In genomic region chr14:63220526-63220925, GRCh38 we compare ENCODE assay signal across 21 cellular contexts. TPM values are rescaled to one million over a fixed set of nuclear protein-coding genes. Genes with fewer than 3 reads are reported as not detected.
DNase-seq lines count a peak whose midpoint lies in the region; TF ChIP-seq lines count a peak whose summit lies in the region.
"Had no signal": no experiment of that assay in that cellular context is flagged by ENCODE, and none has a peak within 500 bp of the region (broad histone marks: within the 10 kb centered on the region; RNA-seq: fewer than 3 reads in every experiment).

No MANE protein-coding gene starts in this region.

- TF ChIP-seq CTCF in H9 (conservative IDR thresholded peaks at IDR 0.05) = no peak

- H3K4me3 Mint-ChIP-seq in H9 = no peak overlapping the region
- H3K4me3 Mint-ChIP-seq: CD14-positive monocyte; CD4-positive, alpha-beta memory T cell; CD8-positive, alpha-beta memory T cell had no signal

- H3K79me2 ChIP-seq in H9 (ENCODE audit: insufficient read depth, low read length) = no peaks in the 10 kb centered on the region

- no peaks in the 10 kb centered on the region for H3K27me3 ChIP-seq in H9 (ENCODE audit: insufficient read depth, low read length)
- no peaks in the 10 kb centered on the region for H3K27me3 ChIP-seq in rectal smooth muscle tissue (ENCODE audit: control insufficient read depth, insufficient read depth, low read length)
- H3K27me3 ChIP-seq: BE2C, BLaER1 had no signal

- H3K79me1 ChIP-seq in H9 (ENCODE audit: insufficient read depth, low read depth, low read length, poor library complexity, severe bottlenecking) = no peaks in the 10 kb centered on the region

- no peaks in the 10 kb centered on the region; the same call in 1 of the 2 replicates for H3K4me1 ChIP-seq in H9 (ENCODE audit: insufficient read depth, low read length)
- peaks cover 5% of the 10 kb centered on the region for H3K4me1 ChIP-seq in rectal smooth muscle tissue (ENCODE audit: control insufficient read depth, insufficient read depth, low read length)
- H3K4me1 ChIP-seq: BE2C, BLaER1 had no signal

- H3T11ph ChIP-seq in H9 (ENCODE audit: low read length) = no peak overlapping the region

- H2BK5ac ChIP-seq in H9 (ENCODE audit: insufficient read length, low read length) = no peak overlapping the region

- no peak overlapping the region for H4K91ac ChIP-seq in H9 (ENCODE audit: insufficient read length, low read depth, low read length)

- no peak overlapping the region for H3K4ac ChIP-seq in H9 (ENCODE audit: low read depth, low read length)

- no peak overlapping the region for H3K18ac ChIP-seq in H9 (ENCODE audit: insufficient read length, low read depth, low read length)

- no peak overlapping the region for H3K9ac ChIP-seq in H9 (ENCODE audit: extremely low read depth, insufficient read length, low read length)
- no peak overlapping the region for H3K9ac ChIP-seq in rectal smooth muscle tissue (ENCODE audit: low read length)
- H3K9ac ChIP-seq: BLaER1 had no signal

- no peak overlapping the region for H3K23ac ChIP-seq in H9 (ENCODE audit: insufficient read length, low read depth, low read length)

- no peak overlapping the region for H3K14ac ChIP-seq in H9 (ENCODE audit: insufficient read depth, low read length)

- peaks cover 4 to 8% of the 10 kb centered on the region in 2 experiments for H3K4me1 Mint-ChIP-seq in H9
- H3K4me1 Mint-ChIP-seq: CD14-positive monocyte; CD4-positive, alpha-beta memory T cell; CD8-positive, alpha-beta memory T cell had no signal

- peak overlapping the region in 2 of 3 experiments; percentile 19 to 78; a peak in 4 of 7 replicates for H3K27ac Mint-ChIP-seq in H9
- H3K27ac Mint-ChIP-seq: CD14-positive monocyte; CD4-positive, alpha-beta memory T cell; CD4-positive, CD25-positive, alpha-beta regulatory T cell; CD8-positive, alpha-beta memory T cell had no signal

- no peaks in the 10 kb centered on the region for H3K9me3 Mint-ChIP-seq in H9

- H4K5ac ChIP-seq in H9 (ENCODE audit: insufficient read length, low read depth, low read length) = no peak overlapping the region

- no peaks in the 10 kb centered on the region for H4K20me1 ChIP-seq in H9 (ENCODE audit: control insufficient read depth, insufficient read depth, insufficient read length)
- H4K20me1 ChIP-seq: BLaER1 had no signal

- no peak overlapping the region for H4K8ac ChIP-seq in H9 (replicated peaks; ENCODE audit: insufficient read length, low read depth, low read length)

- no peak overlapping the region for H3K4me3 ChIP-seq in rectal smooth muscle tissue (ENCODE audit: low read length)
- H3K4me3 ChIP-seq: BLaER1 had no signal

- H3K23me2 ChIP-seq in H9 (ENCODE audit: insufficient read length, low read depth, low read length, poor library complexity, severe bottlenecking) = no peaks in the 10 kb centered on the region

- no peak overlapping the region for H3K4me2 ChIP-seq in H9 (ENCODE audit: insufficient read depth, insufficient read length, low read length)
- H3K4me2 ChIP-seq: BLaER1 had no signal

- H3K36me3 ChIP-seq in rectal smooth muscle tissue (ENCODE audit: control insufficient read depth, insufficient read depth, low read length) = no peaks in the 10 kb centered on the region
- H3K36me3 ChIP-seq: BE2C, BLaER1 had no signal

- H2BK15ac ChIP-seq in H9 (ENCODE audit: low read depth, low read length) = no peak overlapping the region

- H2BK120ac ChIP-seq in H9 (ENCODE audit: low read depth, low read length, poor library complexity, severe bottlenecking) = no peak overlapping the region

- H3K56ac ChIP-seq in H9 (ENCODE audit: insufficient read length, low read depth, low read length) = no peak overlapping the region

- H2AK5ac ChIP-seq in H9 (ENCODE audit: insufficient read length, low read length) = no peak overlapping the region

- no CpG with 5 or more reads among the region's 3 CpGs for WGBS in H9 (ENCODE audit: extremely low coverage, insufficient read length, low lambda C conversion rate)

- H3K9me3 ChIP-seq in H9 (ENCODE audit: control insufficient read depth, low read depth, low read length) = no peaks in the 10 kb centered on the region
- H3K9me3 ChIP-seq: BE2C, BLaER1 had no signal

- H3K27me3 Mint-ChIP-seq in H9 (ENCODE audit: low read depth) = no peaks in the 10 kb centered on the region

- no peak overlapping the region for H2BK12ac ChIP-seq in H9 (ENCODE audit: insufficient read length, low read depth, low read length)

- no peak for DNase-seq in H9
- no peak for DNase-seq in SKM-1 (lab: John Stamatoyannopoulos, UW; ENCODE audit: unreplicated experiment)
- DNase-seq in LoVo (ENCODE audit: low spot score) = no peak
- DNase-seq in HUDEP-2 (lab: John Stamatoyannopoulos, UW; ENCODE audit: unreplicated experiment in 76 of 76) = no peak
- DNase-seq: 8988T; ACHN; BE2C; C1 segment of cervical spinal cord; CD4-positive, alpha-beta memory T cell; CD4-positive, CD25-positive, alpha-beta regulatory T cell; CD8-positive, alpha-beta memory T cell; COR-L47; DMS 273 treated with DMSO at 0.1 percent for 48 hours; DMS153; DMS53; DMS79; DND-41; GF-D8 had no signal

- no peaks in the 10 kb centered on the region for H3K36me3 Mint-ChIP-seq in H9 (ENCODE audit: insufficient read depth in 1 of 3, low read depth in 3 of 3)
- H3K36me3 Mint-ChIP-seq: CD14-positive monocyte; CD4-positive, alpha-beta memory T cell; CD4-positive, CD25-positive, alpha-beta regulatory T cell; CD8-positive, alpha-beta memory T cell had no signal

- H3K27ac ChIP-seq in H9 (ENCODE audit: insufficient read length, low read depth, low read length) (no peak overlapping the region), rectal smooth muscle tissue (ENCODE audit: low read depth, low read length) (peak overlapping the region; percentile 32)
- H3K27ac ChIP-seq: BLaER1 had no signal

- H2AFZ ChIP-seq in H9 (ENCODE audit: low read length) = no peak overlapping the region

- no peak overlapping the region for H2BK20ac ChIP-seq in H9 (ENCODE audit: low read depth, low read length, poor library complexity, severe bottlenecking)

RNA-seq across cellular contexts. Expression of gene RHOJ, which starts 16.3 kb away (rescaled TPM):
- total RNA-seq in H9 (2021) = not detected in 2 replicates
- total RNA-seq: CD4-positive, alpha-beta memory T cell; CD4-positive, CD25-positive, alpha-beta regulatory T cell; CD8-positive, alpha-beta memory T cell had no signal
